16 cellular contexts compared by ENCODE assay signal in the genomic region with DNA sequence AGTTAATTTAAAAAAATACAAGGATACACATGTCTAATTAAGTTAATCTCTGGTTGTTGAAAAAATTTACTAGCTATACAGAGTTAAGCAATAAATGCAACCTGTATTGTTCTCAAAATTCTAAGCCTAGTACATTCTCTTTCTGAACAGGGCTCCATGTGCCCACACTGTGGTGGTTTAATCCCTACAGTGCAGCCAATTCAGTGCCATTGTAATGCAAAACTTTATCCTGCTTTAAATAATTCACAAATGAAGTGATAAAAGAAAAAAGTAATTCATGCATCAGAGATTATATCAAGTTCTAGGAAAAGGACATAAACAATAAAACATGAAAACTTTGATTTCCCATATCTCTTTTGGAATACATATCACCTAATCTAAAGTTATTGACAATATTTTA.
DNase-seq lines count a peak whose midpoint lies in the region; ATAC-seq and TF ChIP-seq lines count a peak whose summit lies in the region.
"Had no signal": no experiment of that assay in that cellular context is flagged by ENCODE, and none has a peak within 500 bp of the region (broad histone marks: within the 10 kb centered on the region; RNA-seq: fewer than 3 reads in every experiment).

No MANE protein-coding gene starts in this region.

- intact Hi-C loops in CD8-positive, alpha-beta T cell (cut with DNase I, micrococcal nuclease): no loop called here

- CTCF ChIA-PET in WTC11 (lab: Charles Lee): no interaction called here
- CTCF ChIA-PET in CD8-positive, alpha-beta T cell (lab: Charles Lee): no interaction called here

- H3K4me1 Mint-ChIP-seq in GM23338 (peaks cover 29% of the 10 kb centered on the region), WTC11 (peaks cover 67% of the 10 kb centered on the region)
- H3K4me1 Mint-ChIP-seq in naive thymus-derived CD8-positive, alpha-beta T cell: no peaks in the 10 kb centered on the region
- H3K4me1 Mint-ChIP-seq in CD8-positive, alpha-beta T cell (ENCODE audit: low read depth): no peaks in the 10 kb centered on the region
- H3K4me1 Mint-ChIP-seq: CD14-positive monocyte; CD4-positive, alpha-beta memory T cell; CD4-positive, CD25-positive, alpha-beta regulatory T cell had no signal

- no peaks in the 10 kb centered on the region for H3K9me3 ChIP-seq in CD8-positive, alpha-beta T cell (ENCODE audit: low read length)
- H3K9me3 ChIP-seq: BE2C, BLaER1, Caco-2 had no signal

- H3K9me2 ChIP-seq in GM23338 (ENCODE audit: insufficient read depth): 0 out of 2 replicates have a peak, but pooled peaks cover 4% of the 10 kb centered on the region

- H3K4me3 Mint-ChIP-seq in GM23338 (no peak overlapping the region), WTC11 (no peak overlapping the region)
- no peak overlapping the region for H3K4me3 Mint-ChIP-seq in naive thymus-derived CD8-positive, alpha-beta T cell
- H3K4me3 Mint-ChIP-seq in CD8-positive, alpha-beta T cell: no peak overlapping the region
- H3K4me3 Mint-ChIP-seq: CD14-positive monocyte; CD4-positive, alpha-beta memory T cell; CD4-positive, CD25-positive, alpha-beta regulatory T cell had no signal

- H3K9me3 Mint-ChIP-seq in GM23338 (peaks cover under 1% of the 10 kb centered on the region; the same call in 2 of the 3 replicates), WTC11 (0 out of 2 replicates have a peak, but pooled peaks cover 4% of the 10 kb centered on the region)
- peaks cover 0 to 12% (median 0%) of the 10 kb centered on the region in 9 donors for H3K9me3 Mint-ChIP-seq in naive thymus-derived CD8-positive, alpha-beta T cell
- peaks cover 11% of the 10 kb centered on the region for H3K9me3 Mint-ChIP-seq in CD8-positive, alpha-beta T cell

- H3K4me1 ChIP-seq in GM23338 (ENCODE audit: insufficient read depth): peaks cover 26% of the 10 kb centered on the region
- no peaks in the 10 kb centered on the region for H3K4me1 ChIP-seq in CD8-positive, alpha-beta T cell (ENCODE audit: insufficient read depth, low read length)
- H3K4me1 ChIP-seq: Caco-2 had no signal

- H3K27me3 ChIP-seq in GM23338 (ENCODE audit: insufficient read depth): no peaks in the 10 kb centered on the region
- H3K27me3 ChIP-seq in CD8-positive, alpha-beta T cell (ENCODE audit: insufficient read depth, low read length): no peaks in the 10 kb centered on the region
- H3K27me3 ChIP-seq: BE2C, BLaER1 had no signal

- no peak for DNase-seq in GM23338 (ENCODE audit: low spot score)
- DNase-seq in WTC11 (ENCODE audit: low spot score): no peak
- no peak for DNase-seq in naive thymus-derived CD8-positive, alpha-beta T cell
- DNase-seq in CD8-positive, alpha-beta T cell: no peak
- DNase-seq: 8988T; BE2C; C1 segment of cervical spinal cord; Caco-2; Calu3; CD4-positive, alpha-beta memory T cell; CD4-positive, CD25-positive, alpha-beta regulatory T cell; DMS79 treated with DMSO at 0.1 percent for 48 hours; GF-D8 had no signal

- no peaks in the 10 kb centered on the region for H3F3A ChIP-seq in GM23338 (replicated peaks; ENCODE audit: low read depth)

- no peaks in the 10 kb centered on the region for H4K20me1 ChIP-seq in GM23338 (replicated peaks; ENCODE audit: insufficient read depth)
- H4K20me1 ChIP-seq: BLaER1 had no signal

- no peak overlapping the region for H3K27ac Mint-ChIP-seq in GM23338
- no peak overlapping the region for H3K27ac Mint-ChIP-seq in WTC11
- no peak overlapping the region for H3K27ac Mint-ChIP-seq in naive thymus-derived CD8-positive, alpha-beta T cell
- no peak overlapping the region for H3K27ac Mint-ChIP-seq in CD8-positive, alpha-beta T cell
- H3K27ac Mint-ChIP-seq: CD14-positive monocyte; CD4-positive, alpha-beta memory T cell; CD4-positive, CD25-positive, alpha-beta regulatory T cell had no signal

- TF ChIP-seq CTCF in GM23338 (conservative IDR thresholded peaks at IDR 0.05; ENCODE audit: low read depth in 2 of 2) (no peak), WTC11 (IDR thresholded peaks at IDR 0.05) (no peak)
- TF ChIP-seq CTCF in CD8-positive, alpha-beta T cell (IDR thresholded peaks at IDR 0.05): no peak

- H3K36me3 Mint-ChIP-seq in GM23338 (ENCODE audit: low read depth) (peaks cover 18% of the 10 kb centered on the region; the same call in 1 of the 3 replicates), WTC11 (peaks cover under 1% of the 10 kb centered on the region; the same call in 1 of the 2 replicates)
- H3K36me3 Mint-ChIP-seq in naive thymus-derived CD8-positive, alpha-beta T cell: no peaks in the 10 kb centered on the region
- H3K36me3 Mint-ChIP-seq in CD8-positive, alpha-beta T cell: no peaks in the 10 kb centered on the region
- H3K36me3 Mint-ChIP-seq: CD14-positive monocyte; CD4-positive, alpha-beta memory T cell; CD4-positive, CD25-positive, alpha-beta regulatory T cell had no signal

- H3K36me3 ChIP-seq in GM23338 (ENCODE audit: insufficient read depth): no peaks in the 10 kb centered on the region
- no peaks in the 10 kb centered on the region for H3K36me3 ChIP-seq in CD8-positive, alpha-beta T cell (ENCODE audit: insufficient read depth, low read length)
- H3K36me3 ChIP-seq: BE2C, BLaER1 had no signal

- H3K79me2 ChIP-seq in GM23338 (replicated peaks; ENCODE audit: insufficient read depth): no peaks in the 10 kb centered on the region

- H3K4me2 ChIP-seq in GM23338: no peak overlapping the region; the same call in 1 of the 2 replicates
- H3K4me2 ChIP-seq: BLaER1 had no signal

- H3K4me3 ChIP-seq in GM23338: no peak overlapping the region
- no peak overlapping the region for H3K4me3 ChIP-seq in CD8-positive, alpha-beta T cell (ENCODE audit: low read depth, low read length)
- H3K4me3 ChIP-seq: BLaER1 had no signal

- H3K27me3 Mint-ChIP-seq in GM23338 (ENCODE audit: insufficient read depth, low read depth, poor library complexity) (peaks cover 3% of the 10 kb centered on the region), WTC11 (ENCODE audit: low read depth) (no peaks in the 10 kb centered on the region)
- no peaks in the 10 kb centered on the region for H3K27me3 Mint-ChIP-seq in naive thymus-derived CD8-positive, alpha-beta T cell
- H3K27me3 Mint-ChIP-seq in CD8-positive, alpha-beta T cell (ENCODE audit: low read depth): no peaks in the 10 kb centered on the region
- H3K27me3 Mint-ChIP-seq: CD4-positive, alpha-beta memory T cell; CD4-positive, CD25-positive, alpha-beta regulatory T cell had no signal

- POLR2A ChIA-PET in WTC11 (lab: Charles Lee): no interaction called here
- POLR2A ChIA-PET in naive thymus-derived CD8-positive, alpha-beta T cell (lab: Charles Lee): no interaction called here
- POLR2A ChIA-PET in CD8-positive, alpha-beta T cell (lab: Charles Lee): no interaction called here

- H3K27ac ChIP-seq in GM23338 (ENCODE audit: low read depth): no peak overlapping the region
- H3K27ac ChIP-seq in CD8-positive, alpha-beta T cell (ENCODE audit: low read depth, low read length): no peak overlapping the region
- H3K27ac ChIP-seq: BLaER1 had no signal

- ATAC-seq in GM23338: peak; percentile 70
- peak; percentile 75 for ATAC-seq in WTC11
- ATAC-seq in naive thymus-derived CD8-positive, alpha-beta T cell: no peak
- no peak for ATAC-seq in GM18511 (IDR thresholded peaks at IDR 0.05; ENCODE audit: unreplicated experiment)
- ATAC-seq in CD8-positive, alpha-beta T cell: no peak

- H2AFZ ChIP-seq in GM23338: no peak overlapping the region

TF ChIP-seq in GM23338, 12 proteins besides CTCF, POLR2A, EP300 and RAD21 (continues in another document):
- peak; percentile 72; the same call in 1 of the 2 replicates for TF ChIP-seq NANOG (IDR thresholded peaks at IDR 0.05; ENCODE audit: borderline replicate concordance)

TF ChIP-seq in WTC11, 78 proteins besides CTCF, POLR2A, EP300 and RAD21 (continues in another document):
- no peak for TF ChIP-seq ZNF232 (CRISPR knock-in tag; IDR thresholded peaks at IDR 0.05)
- TF ChIP-seq, protein P1, sequence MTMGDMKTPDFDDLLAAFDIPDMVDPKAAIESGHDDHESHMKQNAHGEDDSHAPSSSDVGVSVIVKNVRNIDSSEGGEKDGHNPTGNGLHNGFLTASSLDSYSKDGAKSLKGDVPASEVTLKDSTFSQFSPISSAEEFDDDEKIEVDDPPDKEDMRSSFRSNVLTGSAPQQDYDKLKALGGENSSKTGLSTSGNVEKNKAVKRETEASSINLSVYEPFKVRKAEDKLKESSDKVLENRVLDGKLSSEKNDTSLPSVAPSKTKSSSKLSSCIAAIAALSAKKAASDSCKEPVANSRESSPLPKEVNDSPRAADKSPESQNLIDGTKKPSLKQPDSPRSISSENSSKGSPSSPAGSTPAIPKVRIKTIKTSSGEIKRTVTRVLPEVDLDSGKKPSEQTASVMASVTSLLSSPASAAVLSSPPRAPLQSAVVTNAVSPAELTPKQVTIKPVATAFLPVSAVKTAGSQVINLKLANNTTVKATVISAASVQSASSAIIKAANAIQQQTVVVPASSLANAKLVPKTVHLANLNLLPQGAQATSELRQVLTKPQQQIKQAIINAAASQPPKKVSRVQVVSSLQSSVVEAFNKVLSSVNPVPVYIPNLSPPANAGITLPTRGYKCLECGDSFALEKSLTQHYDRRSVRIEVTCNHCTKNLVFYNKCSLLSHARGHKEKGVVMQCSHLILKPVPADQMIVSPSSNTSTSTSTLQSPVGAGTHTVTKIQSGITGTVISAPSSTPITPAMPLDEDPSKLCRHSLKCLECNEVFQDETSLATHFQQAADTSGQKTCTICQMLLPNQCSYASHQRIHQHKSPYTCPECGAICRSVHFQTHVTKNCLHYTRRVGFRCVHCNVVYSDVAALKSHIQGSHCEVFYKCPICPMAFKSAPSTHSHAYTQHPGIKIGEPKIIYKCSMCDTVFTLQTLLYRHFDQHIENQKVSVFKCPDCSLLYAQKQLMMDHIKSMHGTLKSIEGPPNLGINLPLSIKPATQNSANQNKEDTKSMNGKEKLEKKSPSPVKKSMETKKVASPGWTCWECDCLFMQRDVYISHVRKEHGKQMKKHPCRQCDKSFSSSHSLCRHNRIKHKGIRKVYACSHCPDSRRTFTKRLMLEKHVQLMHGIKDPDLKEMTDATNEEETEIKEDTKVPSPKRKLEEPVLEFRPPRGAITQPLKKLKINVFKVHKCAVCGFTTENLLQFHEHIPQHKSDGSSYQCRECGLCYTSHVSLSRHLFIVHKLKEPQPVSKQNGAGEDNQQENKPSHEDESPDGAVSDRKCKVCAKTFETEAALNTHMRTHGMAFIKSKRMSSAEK (CRISPR knock-in tag; IDR thresholded peaks at IDR 0.05; ENCODE audit: borderline replicate concordance): no peak
- no peak for TF ChIP-seq SMAD3 (CRISPR knock-in tag; IDR thresholded peaks at IDR 0.05; ENCODE audit: borderline replicate concordance)
- TF ChIP-seq, protein P2, sequence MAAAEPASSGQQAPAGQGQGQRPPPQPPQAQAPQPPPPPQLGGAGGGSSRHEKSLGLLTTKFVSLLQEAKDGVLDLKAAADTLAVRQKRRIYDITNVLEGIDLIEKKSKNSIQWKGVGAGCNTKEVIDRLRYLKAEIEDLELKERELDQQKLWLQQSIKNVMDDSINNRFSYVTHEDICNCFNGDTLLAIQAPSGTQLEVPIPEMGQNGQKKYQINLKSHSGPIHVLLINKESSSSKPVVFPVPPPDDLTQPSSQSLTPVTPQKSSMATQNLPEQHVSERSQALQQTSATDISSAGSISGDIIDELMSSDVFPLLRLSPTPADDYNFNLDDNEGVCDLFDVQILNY (CRISPR knock-in tag; IDR thresholded peaks at IDR 0.05): no peak
- TF ChIP-seq SMAD4 (CRISPR knock-in tag; IDR thresholded peaks at IDR 0.05): no peak

Comparison
In these comparisons a context has a peak if more than half of its experiments do, and no peak if none do; other contexts are left out.
1. ATAC-seq: peak in GM23338 (single experiment) and WTC11 (single experiment); none in naive thymus-derived CD8-positive, alpha-beta T cell (0 of 2), GM18511 (single experiment) and CD8-positive, alpha-beta T cell (single experiment).